8 cellular contexts compared by ENCODE assay signal in the genomic region with DNA sequence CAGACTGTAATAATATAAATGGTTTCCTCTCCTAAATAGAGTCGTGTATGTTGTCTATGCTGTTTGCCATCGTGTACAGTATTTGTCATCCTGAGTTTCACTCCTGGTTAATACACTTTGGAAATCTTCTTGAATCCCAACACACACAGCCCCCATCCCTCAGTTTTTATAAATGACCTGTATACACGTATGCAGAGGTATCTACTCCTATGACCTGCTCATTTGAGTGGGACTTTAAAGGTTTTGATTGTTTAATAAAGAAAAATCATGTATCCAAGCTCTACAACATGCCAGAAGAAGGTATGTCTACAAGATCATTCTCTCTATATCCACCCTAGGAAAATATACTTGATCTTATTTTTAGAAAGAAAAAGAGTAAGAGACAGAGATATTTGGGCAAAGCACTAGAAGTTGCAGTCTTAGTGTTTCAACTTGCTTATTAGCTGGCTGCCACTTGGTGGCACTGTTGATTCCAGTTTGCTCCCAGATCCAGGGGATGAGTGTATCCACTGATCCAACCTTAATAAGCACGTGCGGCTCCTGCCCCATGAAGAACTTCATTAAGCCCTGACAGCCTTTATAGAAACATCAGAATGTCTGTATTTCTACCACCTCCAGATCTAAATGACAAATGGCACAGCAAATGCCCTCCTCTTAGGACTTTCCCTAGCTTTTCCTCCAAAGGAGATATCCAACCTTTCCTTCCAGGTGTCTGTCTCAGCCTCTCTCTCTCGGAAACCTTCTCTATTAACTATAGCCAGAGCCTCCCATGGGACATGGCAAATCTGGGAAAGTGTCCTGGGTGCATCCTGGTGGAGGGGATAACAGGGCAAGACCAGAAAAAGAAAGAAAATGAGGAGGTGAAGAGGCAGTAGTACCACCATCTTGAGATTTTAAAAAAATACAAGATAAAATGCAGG.
DNase-seq lines count a peak whose midpoint lies in the region; ATAC-seq and TF ChIP-seq lines count a peak whose summit lies in the region.

No MANE protein-coding gene starts in this region.

- peak; percentile 55 for TF ChIP-seq CTCF in endothelial cell (IDR thresholded peaks at IDR 0.05; ENCODE audit: unreplicated experiment)
- TF ChIP-seq CTCF in uterus (IDR thresholded peaks at IDR 0.05), result peak; percentile 59 to 62 (median 61)

- H3K27me3 ChIP-seq in uterus, result no peaks in the 10 kb centered on the region

- no peaks in the 10 kb centered on the region for H3K36me3 Mint-ChIP-seq in endothelial cell (ENCODE audit: low read depth, unreplicated experiment)

- H3K27me3 Mint-ChIP-seq in endothelial cell (ENCODE audit: unreplicated experiment), result peaks cover 3% of the 10 kb centered on the region

- H3K9me3 Mint-ChIP-seq in endothelial cell (ENCODE audit: unreplicated experiment), result no peaks in the 10 kb centered on the region

- intact Hi-C loops in uterus (cut with DNase I; ENCODE audit: low total_unique reads), result no loop called here

- H3K27ac Mint-ChIP-seq in endothelial cell (ENCODE audit: unreplicated experiment), result no peak overlapping the region

- no peaks in the 10 kb centered on the region for H3K9me3 ChIP-seq in uterus

- no peak overlapping the region for H3K27ac ChIP-seq in uterus

- no peak overlapping the region for H3K4me3 ChIP-seq in uterus

- no peak overlapping the region for H3K4me3 Mint-ChIP-seq in endothelial cell (ENCODE audit: unreplicated experiment)

- ATAC-seq in GM21529 (IDR thresholded peaks at IDR 0.05; ENCODE audit: unreplicated experiment) (peak; percentile 83), HG03469 (IDR thresholded peaks at IDR 0.05; ENCODE audit: unreplicated experiment) (no peak)

- no peak for TF ChIP-seq POLR2A in uterus (IDR thresholded peaks at IDR 0.05)

- DNase-seq in DMS53 treated with DMSO at 0.1 percent for 48 hours (lab: John Stamatoyannopoulos, UW; ENCODE audit: unreplicated experiment), result peak; percentile 79
- DNase-seq in M059J (ENCODE audit: low read depth), result peak; percentile 48
- peak; percentile 41 for DNase-seq in SHP77 treated with DMSO at 0.1 percent for 48 hours (lab: John Stamatoyannopoulos, UW)
- DNase-seq in endothelial cell (ENCODE audit: low spot score), result peak; percentile 68
- peak; percentile 78 for DNase-seq in medulla oblongata (ENCODE audit: extremely low spot score)
- peak; percentile 35 to 60 for DNase-seq in uterus

- no peaks in the 10 kb centered on the region for H3K4me1 Mint-ChIP-seq in endothelial cell (ENCODE audit: unreplicated experiment)

- H3K36me3 ChIP-seq in uterus, result no peaks in the 10 kb centered on the region

- no peaks in the 10 kb centered on the region for H3K4me1 ChIP-seq in uterus
